Comparison of ENCODE assay signal across 10 cellular contexts in the genomic region with DNA sequence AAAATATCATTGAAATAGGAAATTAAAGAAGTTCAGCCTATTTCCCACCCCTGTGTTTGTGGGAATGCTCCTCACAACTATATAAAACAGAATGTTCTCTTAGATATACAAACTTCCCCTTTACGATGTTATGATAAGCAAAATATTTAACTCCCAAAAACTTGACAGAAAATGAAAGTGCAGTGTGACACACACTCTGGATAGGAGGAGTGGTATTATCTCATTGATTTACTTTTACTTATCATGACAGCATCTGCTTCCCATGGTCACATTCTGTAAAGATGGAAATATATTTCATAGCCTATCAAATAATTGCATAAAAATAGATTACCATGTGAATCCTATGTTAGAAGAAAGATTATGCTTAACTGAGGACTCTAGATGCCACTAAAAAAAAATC.
A peak's percentile ranks its signal among the peaks of the same experiment; 100 is the strongest.
DNase-seq lines count a peak whose midpoint lies in the region; TF ChIP-seq lines count a peak whose summit lies in the region.
"Had no signal": no experiment of that assay in that cellular context is flagged by ENCODE, and none has a peak within 500 bp of the region (broad histone marks: within the 10 kb centered on the region; RNA-seq: fewer than 3 reads in every experiment).

No MANE protein-coding gene starts in this region.

- H2BK15ac ChIP-seq in mesenchymal stem cell (ENCODE audit: low read depth, poor library complexity, severe bottlenecking), result no peak overlapping the region

- no peak overlapping the region for H4K91ac ChIP-seq in mesenchymal stem cell (ENCODE audit: low read length)

- peaks cover 53% of the 10 kb centered on the region for H3K4me1 Mint-ChIP-seq in activated T-helper 2 cell treated with anti-CD3 and anti-CD28 coated beads, Interferon-gamma antibody, Interleukin-2, Interleukin-4, amounts not matched to agents 10 μg/mL and 5 μg/mL and 100 μg/mL, durations not matched to agents 14 hours and 24 hours and 36 hours (ENCODE audit: low read depth)

- no peaks in the 10 kb centered on the region for H3K9me3 ChIP-seq in BLaER1 treated with 17β-estradiol and CSF1 and Interleukin-3, amounts not matched to agents 10 nM and 100 nM (replicated peaks in 1 of 11)
- no peaks in the 10 kb centered on the region for H3K9me3 ChIP-seq in mesenchymal stem cell (ENCODE audit: control insufficient read depth, low read length)
- no peaks in the 10 kb centered on the region for H3K9me3 ChIP-seq in GM23248 (ENCODE audit: low read depth)

- no peaks in the 10 kb centered on the region for H4K20me1 ChIP-seq in BLaER1 treated with 17β-estradiol and CSF1 and Interleukin-3, amounts not matched to agents 10 nM and 100 nM
- H4K20me1 ChIP-seq in KMS-11 (ENCODE audit: insufficient read depth) (no peaks in the 10 kb centered on the region), GM23248 (ENCODE audit: insufficient read depth) (no peaks in the 10 kb centered on the region)

- no peak overlapping the region for H2BK5ac ChIP-seq in mesenchymal stem cell (ENCODE audit: low read depth, low read length, poor library complexity, severe bottlenecking)

- no peak overlapping the region for H2BK12ac ChIP-seq in mesenchymal stem cell (ENCODE audit: low read length in 2 of 2)

- peaks cover 36 to 74% (median 47%) of the 10 kb centered on the region in 10 experiments for H3K4me1 ChIP-seq in BLaER1 treated with 17β-estradiol and CSF1 and Interleukin-3, amounts not matched to agents 10 nM and 100 nM
- H3K4me1 ChIP-seq in KMS-11 (ENCODE audit: low read depth, poor library complexity, severe bottlenecking), result peaks cover 79% of the 10 kb centered on the region
- H3K4me1 ChIP-seq in mesenchymal stem cell (ENCODE audit: control insufficient read depth, insufficient read depth, low read depth, low read length), result peaks cover 3% of the 10 kb centered on the region
- peaks cover 5% of the 10 kb centered on the region; the same call in 1 of the 2 replicates for H3K4me1 ChIP-seq in GM23248 (ENCODE audit: insufficient read depth)

- H3K79me1 ChIP-seq in mesenchymal stem cell (replicated peaks; ENCODE audit: low read length, poor library complexity, severe bottlenecking), result no peaks in the 10 kb centered on the region

- no peak overlapping the region for H4K8ac ChIP-seq in mesenchymal stem cell (ENCODE audit: low read length)

- no peaks in the 10 kb centered on the region for H3K9me2 ChIP-seq in GM23248 (ENCODE audit: insufficient read depth)

- H2AK5ac ChIP-seq in mesenchymal stem cell (ENCODE audit: low read length, severe bottlenecking), result no peak overlapping the region

- no peaks in the 10 kb centered on the region for H3K36me3 ChIP-seq in BLaER1 treated with 17β-estradiol and CSF1 and Interleukin-3, amounts not matched to agents 10 nM and 100 nM
- H3K36me3 ChIP-seq in KMS-11 (ENCODE audit: insufficient read depth) (no peaks in the 10 kb centered on the region), mesenchymal stem cell (ENCODE audit: control insufficient read depth in 1 of 2, insufficient read depth in 2 of 2, low read depth in 1 of 2, low read length in 2 of 2) (peaks cover 0 to 5% of the 10 kb centered on the region in 2 experiments), GM23248 (ENCODE audit: low read depth) (no peaks in the 10 kb centered on the region)
- H3K36me3 ChIP-seq: cardiac muscle cell had no signal

- DNase-seq in activated T-helper 2 cell treated with anti-CD3 and anti-CD28 coated beads, Interferon-gamma antibody, Interleukin-2, Interleukin-4, amounts not matched to agents 10 μg/mL and 5 μg/mL and 100 μg/mL, durations not matched to agents 14 hours and 24 hours and 36 hours (ENCODE audit: low spot score), result no peak
- DNase-seq in mesenchymal stem cell (peak; percentile 74), T1000 (lab: John Stamatoyannopoulos, UW) (no peak), GM23248 (no peak), head of caudate nucleus (no peak)
- no peak for DNase-seq in activated CD8-positive, alpha-beta memory T cell treated with anti-CD3 and anti-CD28 coated beads, Interleukin-2, amount 50 U/mL, for 4 hours
- DNase-seq: NCI-H1694 had no signal

- H2AFZ ChIP-seq in KMS-11 (ENCODE audit: low read depth), result no peak overlapping the region
- H2AFZ ChIP-seq in mesenchymal stem cell (ENCODE audit: low read depth, low read length), result no peak overlapping the region
- no peak overlapping the region for H2AFZ ChIP-seq in GM23248

- H3K23ac ChIP-seq in mesenchymal stem cell (ENCODE audit: low read length in 2 of 2), result no peak overlapping the region

- H3F3A ChIP-seq in GM23248 (ENCODE audit: insufficient read depth), result no peaks in the 10 kb centered on the region

- H3K27me3 Mint-ChIP-seq in activated T-helper 2 cell treated with anti-CD3 and anti-CD28 coated beads, Interferon-gamma antibody, Interleukin-2, Interleukin-4, amounts not matched to agents 10 μg/mL and 5 μg/mL and 100 μg/mL, durations not matched to agents 14 hours and 24 hours and 36 hours (ENCODE audit: low read depth), result no peaks in the 10 kb centered on the region

- H3K18ac ChIP-seq in mesenchymal stem cell (ENCODE audit: low read depth in 1 of 2, low read length in 2 of 2), result no peak overlapping the region

- no peak for TF ChIP-seq CTCF in KMS-11 (conservative IDR thresholded peaks at IDR 0.05; ENCODE audit: low read depth, low read length)

- H2BK120ac ChIP-seq in mesenchymal stem cell (ENCODE audit: low read depth, low read length), result no peak overlapping the region

- H3K27ac Mint-ChIP-seq in activated T-helper 2 cell treated with anti-CD3 and anti-CD28 coated beads, Interferon-gamma antibody, Interleukin-2, Interleukin-4, amounts not matched to agents 10 μg/mL and 5 μg/mL and 100 μg/mL, durations not matched to agents 14 hours and 24 hours and 36 hours, result peak overlapping the region; percentile 36

- H3K27ac ChIP-seq in BLaER1 treated with 17β-estradiol and CSF1 and Interleukin-3, amounts not matched to agents 10 nM and 100 nM, result peak overlapping the region; percentile 29 to 96 (median 91)
- H3K27ac ChIP-seq in KMS-11 (no peak overlapping the region), mesenchymal stem cell (ENCODE audit: low read length, poor library complexity, severe bottlenecking) (no peak overlapping the region), GM23248 (no peak overlapping the region)
- H3K27ac ChIP-seq: cardiac muscle cell had no signal

- no peak overlapping the region for H3K4ac ChIP-seq in mesenchymal stem cell (ENCODE audit: low read depth in 1 of 2, low read length in 2 of 2)

- H3K9ac ChIP-seq in BLaER1 treated with 17β-estradiol and CSF1 and Interleukin-3, amounts not matched to agents 10 nM and 100 nM, result peak overlapping the region in 9 of 11 experiments; percentile 34 to 85 (median 76); a peak in 17 of 22 replicates
- H3K9ac ChIP-seq in KMS-11 (no peak overlapping the region), mesenchymal stem cell (ENCODE audit: low read length) (no peak overlapping the region), GM23248 (no peak overlapping the region)

- no peaks in the 10 kb centered on the region for H3K79me2 ChIP-seq in KMS-11 (ENCODE audit: insufficient read depth, low read depth)
- H3K79me2 ChIP-seq in GM23248 (ENCODE audit: insufficient read depth), result no peaks in the 10 kb centered on the region

- in situ Hi-C loops in GM23248 (cut with MboI), result no loop called here

- peak overlapping the region; percentile 27 to 94 (median 71) for H3K4me2 ChIP-seq in BLaER1 treated with 17β-estradiol and CSF1 and Interleukin-3, amounts not matched to agents 10 nM and 100 nM
- H3K4me2 ChIP-seq in KMS-11 (peak overlapping the region; percentile 23; the same call in 1 of the 2 replicates), mesenchymal stem cell (ENCODE audit: low read length, poor library complexity, severe bottlenecking) (no peak overlapping the region), GM23248 (ENCODE audit: unreplicated experiment) (no peak overlapping the region)

- WGBS in mesenchymal stem cell, result no CpG with 5 or more reads among the region's 1 CpG
- WGBS in GM23248 (ENCODE audit: low coverage in 1 of 2, low lambda C conversion rate in 2 of 2, missing lambda C conversion rate in 2 of 2), 2 experiments, result 97 to 100% methylated on average over 1 of the region's 1 CpG

- no peak overlapping the region for H3K14ac ChIP-seq in mesenchymal stem cell (ENCODE audit: low read length in 2 of 2)

- H3K4me3 Mint-ChIP-seq in activated T-helper 2 cell treated with anti-CD3 and anti-CD28 coated beads, Interferon-gamma antibody, Interleukin-2, Interleukin-4, amounts not matched to agents 10 μg/mL and 5 μg/mL and 100 μg/mL, durations not matched to agents 14 hours and 24 hours and 36 hours (ENCODE audit: low read depth), result peak overlapping the region; percentile 32

- H3K27me3 ChIP-seq in BLaER1 treated with 17β-estradiol and CSF1 and Interleukin-3, amounts not matched to agents 10 nM and 100 nM, result no peaks in the 10 kb centered on the region
- H3K27me3 ChIP-seq in KMS-11 (ENCODE audit: insufficient read depth, low read depth) (no peaks in the 10 kb centered on the region), mesenchymal stem cell (ENCODE audit: control insufficient read depth in 1 of 2, insufficient read depth in 1 of 2, low read length in 2 of 2) (no peaks in the 10 kb centered on the region), GM23248 (replicated peaks; ENCODE audit: insufficient read depth) (no peaks in the 10 kb centered on the region)
- H3K27me3 ChIP-seq: cardiac muscle cell had no signal

- intact Hi-C loops in activated T-helper 2 cell treated with anti-CD3 and anti-CD28 coated beads, Interferon-gamma antibody, Interleukin-2, Interleukin-4, amounts not matched to agents 10 μg/mL and 5 μg/mL and 100 μg/mL, durations not matched to agents 14 hours and 24 hours and 36 hours (cut with micrococcal nuclease), result loop anchor here (2.0 to 10.0 kb wide), 4 partner anchors 57 to 1027 kb away; partner anchors contain the start of gene PGAP1
- intact Hi-C loops in head of caudate nucleus (cut with DNase I), result no loop called here

- H3K36me3 Mint-ChIP-seq in activated T-helper 2 cell treated with anti-CD3 and anti-CD28 coated beads, Interferon-gamma antibody, Interleukin-2, Interleukin-4, amounts not matched to agents 10 μg/mL and 5 μg/mL and 100 μg/mL, durations not matched to agents 14 hours and 24 hours and 36 hours (ENCODE audit: low read depth), result peaks cover 9% of the 10 kb centered on the region

- no peaks in the 10 kb centered on the region for H3K9me3 Mint-ChIP-seq in activated T-helper 2 cell treated with anti-CD3 and anti-CD28 coated beads, Interferon-gamma antibody, Interleukin-2, Interleukin-4, amounts not matched to agents 10 μg/mL and 5 μg/mL and 100 μg/mL, durations not matched to agents 14 hours and 24 hours and 36 hours

- H3K4me3 ChIP-seq in BLaER1 treated with 17β-estradiol and CSF1 and Interleukin-3, amounts not matched to agents 10 nM and 100 nM, result peak overlapping the region in 3 of 10 experiments; percentile 2 to 27 (median 18); a peak in 3 of 20 replicates
- H3K4me3 ChIP-seq in KMS-11 (IDR thresholded peaks at IDR 0.05; ENCODE audit: insufficient read depth, low read depth, low read length), result no peak overlapping the region
- H3K4me3 ChIP-seq in mesenchymal stem cell (ENCODE audit: insufficient read depth in 1 of 2, low read depth in 1 of 2, low read length in 2 of 2), result no peak overlapping the region
- no peak overlapping the region for H3K4me3 ChIP-seq in GM23248
- H3K4me3 ChIP-seq: cardiac muscle cell had no signal

Comparison
In these comparisons a context has a peak if more than half of its experiments do, and no peak if none do; other contexts are left out.
1. H3K27ac ChIP-seq: peak in BLaER1 treated with 17β-estradiol and CSF1 and Interleukin-3, amounts not matched to agents 10 nM and 100 nM (11 of 11); none in KMS-11 (single experiment), mesenchymal stem cell (single experiment) and GM23248 (single experiment).
2. H3K4me2 ChIP-seq: peak in BLaER1 treated with 17β-estradiol and CSF1 and Interleukin-3, amounts not matched to agents 10 nM and 100 nM (11 of 11) and KMS-11 (single experiment); none in mesenchymal stem cell (single experiment) and GM23248 (single experiment).
3. H3K9ac ChIP-seq: peak in BLaER1 treated with 17β-estradiol and CSF1 and Interleukin-3, amounts not matched to agents 10 nM and 100 nM (9 of 11); none in KMS-11 (single experiment), mesenchymal stem cell (single experiment) and GM23248 (single experiment).